Comparison of ENCODE assay signal across 8 cellular contexts in genomic region chr17:81346908-81347349, GRCh38. TPM values are rescaled to one million over a fixed set of nuclear protein-coding genes. Genes with fewer than 3 reads are reported as not detected.
DNase-seq lines count a peak whose midpoint lies in the region; ATAC-seq and TF ChIP-seq lines count a peak whose summit lies in the region.

No MANE protein-coding gene starts in this region.

- H3K4me1 ChIP-seq in esophagus (ENCODE audit: control insufficient read depth in 2 of 2, insufficient read depth in 2 of 2, low read length in 1 of 2) (peaks cover 9 to 10% of the 10 kb centered on the region in 2 donors), foreskin keratinocyte (peaks cover 9% of the 10 kb centered on the region)

- no peak for ATAC-seq in foreskin keratinocyte

- TF ChIP-seq EP300 in neural cell (conservative IDR thresholded peaks at IDR 0.05; ENCODE audit: poor library complexity, severe bottlenecking): no peak

- no peak for TF ChIP-seq CTCF in 22Rv1 (IDR thresholded peaks at IDR 0.05)
- TF ChIP-seq CTCF in neural cell (IDR thresholded peaks at IDR 0.05; ENCODE audit: poor library complexity, severe bottlenecking): no peak
- TF ChIP-seq CTCF in foreskin keratinocyte (conservative IDR thresholded peaks at IDR 0.05): no peak

- DNase-seq in MG63 (no peak), NCI-H146 treated with DMSO at 0.1 percent for 48 hours (lab: John Stamatoyannopoulos, UW; ENCODE audit: unreplicated experiment) (no peak), foreskin keratinocyte (no peak), DMS114 treated with DMSO at 0.1 percent for 48 hours (lab: John Stamatoyannopoulos, UW; ENCODE audit: unreplicated experiment) (no peak), HPDE6-E6E7 (ENCODE audit: extremely low spot score) (no peak)

- peak overlapping the region; percentile 73 for H3K4me2 ChIP-seq in neural cell (ENCODE audit: low read length)

- 61 to 73% methylated on average over 11 of the region's 11 CpGs for WGBS in esophagus, 2 donors

- no peaks in the 10 kb centered on the region for H3F3A ChIP-seq in neural cell (ENCODE audit: insufficient read depth, low read length, poor library complexity, severe bottlenecking)

- H3K4me3 ChIP-seq in MG63: peak overlapping the region; percentile 61
- peak overlapping the region; percentile 59 to 60 for H3K4me3 ChIP-seq in esophagus (ENCODE audit: low read depth in 1 of 2, low read length in 2 of 2)
- peak overlapping the region; percentile 85 for H3K4me3 ChIP-seq in neural cell (ENCODE audit: low read length)

- H2AFZ ChIP-seq in neural cell (ENCODE audit: low read depth, low read length): no peak overlapping the region

- no peaks in the 10 kb centered on the region for H3K9me2 ChIP-seq in neural cell (ENCODE audit: insufficient read depth, low read length)

- H4K20me1 ChIP-seq in neural cell (ENCODE audit: insufficient read depth): peaks cover 13% of the 10 kb centered on the region

- H3K79me2 ChIP-seq in neural cell (replicated peaks; ENCODE audit: insufficient read depth, low read length): peaks cover 56% of the 10 kb centered on the region

- H3K36me3 ChIP-seq in MG63: peaks cover 9% of the 10 kb centered on the region
- no peaks in the 10 kb centered on the region for H3K36me3 ChIP-seq in esophagus (ENCODE audit: control insufficient read depth in 2 of 2, insufficient read depth in 2 of 2, low read length in 1 of 2)
- no peaks in the 10 kb centered on the region for H3K36me3 ChIP-seq in neural cell (ENCODE audit: insufficient read depth, low read length)

- H3K9me3 ChIP-seq in MG63: no peaks in the 10 kb centered on the region
- no peaks in the 10 kb centered on the region for H3K9me3 ChIP-seq in esophagus (ENCODE audit: control insufficient read depth in 2 of 2, insufficient read depth in 1 of 2, low read depth in 1 of 2, low read length in 1 of 2)
- no peaks in the 10 kb centered on the region for H3K9me3 ChIP-seq in neural cell (ENCODE audit: low read length)

- H3K27me3 ChIP-seq in MG63 (no peaks in the 10 kb centered on the region), esophagus (ENCODE audit: control insufficient read depth in 1 of 2, insufficient read depth in 2 of 2, low read length in 2 of 2) (no peaks in the 10 kb centered on the region), neural cell (ENCODE audit: insufficient read depth, low read depth, low read length) (no peaks in the 10 kb centered on the region), foreskin keratinocyte (no peaks in the 10 kb centered on the region)

- peak overlapping the region; percentile 97 for H3K9ac ChIP-seq in neural cell (ENCODE audit: low read length)

- H3K27ac ChIP-seq in 22Rv1 (peak overlapping the region; percentile 99), esophagus (ENCODE audit: low read depth in 2 of 2, low read length in 1 of 2) (peak overlapping the region in 1 of 2 donors; percentile 93), neural cell (ENCODE audit: low read length) (peak overlapping the region; percentile 97), foreskin keratinocyte (no peak overlapping the region)

- TF ChIP-seq RAD21 in neural cell (conservative IDR thresholded peaks at IDR 0.05): no peak

TF ChIP-seq in neural cell, 6 proteins besides CTCF, POLR2A, EP300 and RAD21:
- TF ChIP-seq REST (IDR thresholded peaks at IDR 0.05; ENCODE audit: borderline replicate concordance) (no peak), MXI1 (conservative IDR thresholded peaks at IDR 0.05; ENCODE audit: poor library complexity, severe bottlenecking) (no peak), EZH2 (IDR thresholded peaks at IDR 0.05; ENCODE audit: borderline replicate concordance, insufficient read depth, low read length, poor library complexity, severe bottlenecking) (no peak), POLR2AphosphoS5 (IDR thresholded peaks at IDR 0.05) (no peak), TAF1 (IDR thresholded peaks at IDR 0.05; ENCODE audit: low read depth) (no peak), SMC3 (conservative IDR thresholded peaks at IDR 0.05; ENCODE audit: poor library complexity) (no peak)
TF ChIP-seq in neural cell: peak in this region for 0.

RNA-seq across cellular contexts. Expression of gene BAHCC1, which starts 48.3 kb away (rescaled TPM):
- total RNA-seq in MG63 (2014; rRNA removed; shearing (Covaris generic); ENCODE audit: low replicate concordance): 3.6 and 10.4 TPM in 2 replicates
- polyA plus RNA-seq in esophagus: 1 to 10 TPM; 3.0 to 9.1 TPM
- polyA plus RNA-seq in neural cell: 12.4 and 14.2 TPM in 2 replicates
- polyA minus RNA-seq in neural cell: 20.7 and 24.9 TPM in 2 replicates
- 4.4 and 5.6 TPM in 2 replicates for total RNA-seq in foreskin keratinocyte
- polyA plus RNA-seq in foreskin keratinocyte: 1.7 and 2.2 TPM in 2 replicates

RNA-seq across cellular contexts. Expression of gene SLC38A10, which starts 51.8 kb away (rescaled TPM):
- 76.4 and 121 TPM in 2 replicates for total RNA-seq in MG63 (2014; rRNA removed; shearing (Covaris generic); ENCODE audit: low replicate concordance)
- polyA plus RNA-seq in esophagus (10 to 100 TPM; 22.9 to 40.5 TPM), neural cell (37.4 and 46.0 TPM in 2 replicates), foreskin keratinocyte (35.3 and 38.3 TPM in 2 replicates)
- 39.6 and 45.8 TPM in 2 replicates for polyA minus RNA-seq in neural cell
- 36.6 and 41.3 TPM in 2 replicates for total RNA-seq in foreskin keratinocyte
